1 cellular context compared by ENCODE assay signal in the genomic region with DNA sequence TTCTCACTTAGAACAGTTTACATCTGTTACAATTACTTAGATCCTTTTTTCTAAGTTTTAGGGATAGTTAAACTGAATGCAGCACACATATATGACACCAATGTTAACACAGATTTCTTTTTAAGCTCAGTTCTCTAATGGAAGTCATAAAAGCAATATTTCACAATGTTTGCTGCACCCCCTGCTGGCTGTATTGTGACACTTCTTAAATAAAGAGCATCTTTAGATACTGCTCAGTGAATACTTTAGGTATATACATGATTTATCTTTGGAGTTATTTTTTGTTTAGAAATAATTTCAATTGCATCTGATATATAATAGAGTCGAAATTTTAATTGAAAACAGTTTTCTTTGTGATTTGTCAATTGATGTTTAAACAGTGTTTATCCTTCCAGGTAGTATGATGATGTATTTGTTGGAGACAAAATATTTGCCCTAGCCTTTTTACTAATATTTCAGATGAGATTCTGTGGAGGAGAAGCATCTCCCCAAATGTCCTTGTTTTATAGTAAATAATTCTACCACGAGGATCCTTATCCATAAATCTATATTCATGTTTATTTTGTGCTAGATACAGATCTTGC.
TF ChIP-seq lines count a peak whose summit lies in the region.

No MANE protein-coding gene starts in this region.

TF ChIP-seq in H1, 55 proteins besides CTCF, POLR2A, EP300 and RAD21:
- TF ChIP-seq RNF2 (IDR thresholded peaks at IDR 0.05; ENCODE audit: borderline replicate concordance, low read depth, low read length, missing control alignments, poor library complexity, severe bottlenecking) (no peak), TBP (IDR thresholded peaks at IDR 0.05; ENCODE audit: low read depth, low read length) (no peak), NRF1 (IDR thresholded peaks at IDR 0.05; ENCODE audit: low read depth, low read length) (no peak), CBX8 (IDR thresholded peaks at IDR 0.05; ENCODE audit: borderline replicate concordance, low read depth, low read length) (no peak), ASH2L (IDR thresholded peaks at IDR 0.05; ENCODE audit: low read length) (no peak), CEBPB (IDR thresholded peaks at IDR 0.05; ENCODE audit: low read depth, low read length) (peak; percentile 80), SAP30 (IDR thresholded peaks at IDR 0.05; ENCODE audit: insufficient read depth, insufficient replicate concordance, low read length) (no peak)
